In genomic region chr4:93813092-93813491, GRCh38 we compare ENCODE assay signal across 29 cellular contexts. TPM values are rescaled to one million over a fixed set of nuclear protein-coding genes. Genes with fewer than 3 reads are reported as not detected.
"Had no signal": no experiment of that assay in that cellular context is flagged by ENCODE, and none has a peak within 500 bp of the region (broad histone marks: within the 10 kb centered on the region; RNA-seq: fewer than 3 reads in every experiment).

No MANE protein-coding gene starts in this region.

- FAIRE-seq: HepG2 had no signal

- DNase-seq: IMR-90; Karpas-422; KG1; MG63; NCI-H1092; NCI-H1105 treated with DMSO at 0.1 percent for 48 hours; NCI-H1417 treated with DMSO at 0.1 percent for 48 hours; NCI-H146; NCI-H1694 treated with DMSO at 0.1 percent for 48 hours; NCI-H1930; NCI-H2081; NCI-H2107; NCI-H2171; NCI-H226; NCI-H446; NCI-H510A; NCI-H524 treated with DMSO at 0.1 percent for 48 hours; NCI-H69; NCI-H774; NK-92 treated with Interleukin-12 subunit alpha and Interleukin-12 subunit beta, amount 100 ng/mL, for 24 hours; PC-3; SHP77; SK-N-SH had no signal

- H3K27me3 ChIP-seq: MG63 had no signal

- ATAC-seq: HepG2, Panc1, PC-3 had no signal

- H3K4me3 ChIP-seq: MG63 had no signal

- H3K27ac ChIP-seq: RWPE1 had no signal

- H3K9me3 ChIP-seq: MG63, SK-N-SH had no signal

- H3K36me3 ChIP-seq: MG63 had no signal

RNA-seq across cellular contexts. Expression of gene ATOH1, which starts 15.5 kb away (rescaled TPM):
- total RNA-seq: HepG2, HT1080, IMR-90, OCI-LY7, PC-3, SK-MEL-5 had no signal
- polyA plus RNA-seq: HepG2, IMR-90, SK-N-SH had no signal
